ENCODE assay signal across 8 cellular contexts in the genomic region with DNA sequence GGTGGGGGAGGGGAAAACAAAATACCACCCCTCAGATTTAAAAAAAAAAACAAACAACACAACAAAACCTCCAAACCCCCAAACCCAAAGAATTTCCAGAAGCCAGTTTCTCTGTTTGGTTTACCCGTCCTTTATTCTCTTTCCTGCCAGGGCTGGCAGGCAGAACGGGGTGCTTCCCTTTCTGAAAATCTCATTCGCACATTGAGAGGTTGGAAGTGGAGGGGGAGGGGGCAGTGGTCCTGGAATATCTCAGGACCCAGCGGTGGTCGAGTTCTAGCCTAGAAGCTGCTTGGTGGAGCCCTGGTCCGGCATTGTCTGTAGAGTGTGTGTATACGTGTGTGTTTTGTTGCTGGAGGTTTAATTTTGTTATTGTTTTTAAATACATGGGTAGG. TPM values are rescaled to one million over a fixed set of nuclear protein-coding genes. Genes with fewer than 3 reads are reported as not detected.
DNase-seq lines count a peak whose midpoint lies in the region; ATAC-seq and TF ChIP-seq lines count a peak whose summit lies in the region.

No MANE protein-coding gene starts in this region.

- H3K4me1 Mint-ChIP-seq in activated CD8-positive, alpha-beta memory T cell treated with anti-CD3 and anti-CD28 coated beads, Interleukin-2, amount 10 ng/mL, durations not matched to agents 7 days and 5 days, result peaks cover 64% of the 10 kb centered on the region

- H3K4me3 ChIP-seq in fibroblast of the aortic adventitia (ENCODE audit: low read depth, low read length) (peak overlapping the region; percentile 86), skeletal muscle cell (ENCODE audit: low read depth, low read length) (peak overlapping the region; percentile 78)

- H3K27me3 Mint-ChIP-seq in activated CD8-positive, alpha-beta memory T cell treated with anti-CD3 and anti-CD28 coated beads, Interleukin-2, amount 10 ng/mL, durations not matched to agents 7 days and 5 days, result peaks cover 19% of the 10 kb centered on the region

- H3K27ac Mint-ChIP-seq in activated CD8-positive, alpha-beta memory T cell treated with anti-CD3 and anti-CD28 coated beads, Interleukin-2, amount 10 ng/mL, durations not matched to agents 7 days and 5 days, result peak overlapping the region; percentile 83

- CTCF ChIA-PET in activated CD8-positive, alpha-beta memory T cell treated with anti-CD3 and anti-CD28 coated beads, Interleukin-2, amount 10 ng/mL, durations not matched to agents 7 days and 5 days (lab: Charles Lee), result interaction anchor here (1.0 to 1.6 kb wide), 2 partner anchors 15 to 35 kb away, joined by 3 read pairs; no protein-coding TSS in a partner anchor

- peaks cover 28% of the 10 kb centered on the region for H3K36me3 Mint-ChIP-seq in activated CD8-positive, alpha-beta memory T cell treated with anti-CD3 and anti-CD28 coated beads, Interleukin-2, amount 10 ng/mL, durations not matched to agents 7 days and 5 days

- TF ChIP-seq CTCF in fibroblast of the aortic adventitia (IDR thresholded peaks at IDR 0.05; ENCODE audit: insufficient read depth, low read length), result no peak

- peak overlapping the region; percentile 91 for H3K4me3 Mint-ChIP-seq in activated CD8-positive, alpha-beta memory T cell treated with anti-CD3 and anti-CD28 coated beads, Interleukin-2, amount 10 ng/mL, durations not matched to agents 7 days and 5 days

- no peak for ATAC-seq in activated CD8-positive, alpha-beta memory T cell treated with anti-CD3 and anti-CD28 coated beads, Interleukin-2, amount 10 ng/mL, durations not matched to agents 7 days and 5 days
- ATAC-seq in SK-N-SH treated with all-trans-retinoic acid at 6 μM for 48 hours, result peak; percentile 33
- ATAC-seq in GM21528 (IDR thresholded peaks at IDR 0.05; ENCODE audit: low FRiP score, unreplicated experiment), result no peak

- no peak for DNase-seq in activated CD8-positive, alpha-beta memory T cell treated with anti-CD3 and anti-CD28 coated beads, Interleukin-2, amount 10 ng/mL, durations not matched to agents 7 days and 5 days
- DNase-seq in activated CD8-positive, alpha-beta memory T cell treated with anti-CD3 and anti-CD28 coated beads, Interleukin-2, amount 50 U/mL, for 4 hours, result no peak
- DNase-seq in fibroblast of the aortic adventitia (ENCODE audit: low read depth) (no peak), skeletal muscle cell (ENCODE audit: low read depth) (no peak), NCI-H2196 (lab: John Stamatoyannopoulos, UW; ENCODE audit: unreplicated experiment) (no peak), cerebellar nuclear complex (lab: John Stamatoyannopoulos, UW) (no peak)

- no peaks in the 10 kb centered on the region for H3K9me3 Mint-ChIP-seq in activated CD8-positive, alpha-beta memory T cell treated with anti-CD3 and anti-CD28 coated beads, Interleukin-2, amount 10 ng/mL, durations not matched to agents 7 days and 5 days (ENCODE audit: low read depth)

TF ChIP-seq in SK-N-SH treated with all-trans-retinoic acid at 6 μM for 48 hours, 23 proteins besides CTCF, POLR2A, EP300 and RAD21:
- TF ChIP-seq GLIS3 (CRISPR knock-in tag; IDR thresholded peaks at IDR 0.05) (no peak), RARB (CRISPR knock-in tag; IDR thresholded peaks at IDR 0.05) (no peak), TOX (CRISPR knock-in tag; IDR thresholded peaks at IDR 0.05; ENCODE audit: borderline replicate concordance) (no peak), ISL1 (CRISPR knock-in tag; IDR thresholded peaks at IDR 0.05) (no peak), ZNF8 (CRISPR knock-in tag; IDR thresholded peaks at IDR 0.05) (no peak), CREB5 (CRISPR knock-in tag; IDR thresholded peaks at IDR 0.05; ENCODE audit: low read depth) (no peak), POU6F1 (CRISPR knock-in tag; IDR thresholded peaks at IDR 0.05; ENCODE audit: borderline replicate concordance, low read depth) (no peak), ZFP30 (CRISPR knock-in tag; IDR thresholded peaks at IDR 0.05) (no peak), ZNF565 (CRISPR knock-in tag; conservative IDR thresholded peaks at IDR 0.05; ENCODE audit: low read depth) (no peak), ARNTL (CRISPR knock-in tag; IDR thresholded peaks at IDR 0.05; ENCODE audit: borderline replicate concordance, low read depth) (no peak), OSR1 (CRISPR knock-in tag; IDR thresholded peaks at IDR 0.05) (no peak), SNAI2 (CRISPR knock-in tag; IDR thresholded peaks at IDR 0.05) (no peak), ZNF70 (CRISPR knock-in tag; IDR thresholded peaks at IDR 0.05) (no peak), PPARA (CRISPR knock-in tag; IDR thresholded peaks at IDR 0.05; ENCODE audit: borderline replicate concordance) (no peak), BACH2 (CRISPR knock-in tag; IDR thresholded peaks at IDR 0.05; ENCODE audit: borderline replicate concordance) (no peak)
- TF ChIP-seq, protein P1, sequence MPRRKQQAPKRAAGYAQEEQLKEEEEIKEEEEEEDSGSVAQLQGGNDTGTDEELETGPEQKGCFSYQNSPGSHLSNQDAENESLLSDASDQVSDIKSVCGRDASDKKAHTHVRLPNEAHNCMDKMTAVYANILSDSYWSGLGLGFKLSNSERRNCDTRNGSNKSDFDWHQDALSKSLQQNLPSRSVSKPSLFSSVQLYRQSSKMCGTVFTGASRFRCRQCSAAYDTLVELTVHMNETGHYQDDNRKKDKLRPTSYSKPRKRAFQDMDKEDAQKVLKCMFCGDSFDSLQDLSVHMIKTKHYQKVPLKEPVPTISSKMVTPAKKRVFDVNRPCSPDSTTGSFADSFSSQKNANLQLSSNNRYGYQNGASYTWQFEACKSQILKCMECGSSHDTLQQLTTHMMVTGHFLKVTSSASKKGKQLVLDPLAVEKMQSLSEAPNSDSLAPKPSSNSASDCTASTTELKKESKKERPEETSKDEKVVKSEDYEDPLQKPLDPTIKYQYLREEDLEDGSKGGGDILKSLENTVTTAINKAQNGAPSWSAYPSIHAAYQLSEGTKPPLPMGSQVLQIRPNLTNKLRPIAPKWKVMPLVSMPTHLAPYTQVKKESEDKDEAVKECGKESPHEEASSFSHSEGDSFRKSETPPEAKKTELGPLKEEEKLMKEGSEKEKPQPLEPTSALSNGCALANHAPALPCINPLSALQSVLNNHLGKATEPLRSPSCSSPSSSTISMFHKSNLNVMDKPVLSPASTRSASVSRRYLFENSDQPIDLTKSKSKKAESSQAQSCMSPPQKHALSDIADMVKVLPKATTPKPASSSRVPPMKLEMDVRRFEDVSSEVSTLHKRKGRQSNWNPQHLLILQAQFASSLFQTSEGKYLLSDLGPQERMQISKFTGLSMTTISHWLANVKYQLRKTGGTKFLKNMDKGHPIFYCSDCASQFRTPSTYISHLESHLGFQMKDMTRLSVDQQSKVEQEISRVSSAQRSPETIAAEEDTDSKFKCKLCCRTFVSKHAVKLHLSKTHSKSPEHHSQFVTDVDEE (CRISPR knock-in tag; IDR thresholded peaks at IDR 0.05), result no peak
- TF ChIP-seq, protein P2, sequence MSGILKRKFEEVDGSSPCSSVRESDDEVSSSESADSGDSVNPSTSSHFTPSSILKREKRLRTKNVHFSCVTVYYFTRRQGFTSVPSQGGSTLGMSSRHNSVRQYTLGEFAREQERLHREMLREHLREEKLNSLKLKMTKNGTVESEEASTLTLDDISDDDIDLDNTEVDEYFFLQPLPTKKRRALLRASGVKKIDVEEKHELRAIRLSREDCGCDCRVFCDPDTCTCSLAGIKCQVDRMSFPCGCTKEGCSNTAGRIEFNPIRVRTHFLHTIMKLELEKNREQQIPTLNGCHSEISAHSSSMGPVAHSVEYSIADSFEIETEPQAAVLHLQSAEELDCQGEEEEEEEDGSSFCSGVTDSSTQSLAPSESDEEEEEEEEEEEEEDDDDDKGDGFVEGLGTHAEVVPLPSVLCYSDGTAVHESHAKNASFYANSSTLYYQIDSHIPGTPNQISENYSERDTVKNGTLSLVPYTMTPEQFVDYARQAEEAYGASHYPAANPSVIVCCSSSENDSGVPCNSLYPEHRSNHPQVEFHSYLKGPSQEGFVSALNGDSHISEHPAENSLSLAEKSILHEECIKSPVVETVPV (CRISPR knock-in tag; IDR thresholded peaks at IDR 0.05), result no peak

RNA-seq across cellular contexts. Expression of gene CMIP, which starts 1.3 kb away (rescaled TPM):
- total RNA-seq in activated CD8-positive, alpha-beta memory T cell treated with anti-CD3 and anti-CD28 coated beads, Interleukin-2, amount 10 ng/mL, durations not matched to agents 7 days and 5 days, result 10 to 100 TPM; 77.4 to 98.8 TPM
- total RNA-seq in fibroblast of the aortic adventitia (ENCODE audit: low replicate concordance), result 12.3 and 15.7 TPM in 2 replicates
